Comparison of ENCODE assay signal across 22 cellular contexts in the genomic region with DNA sequence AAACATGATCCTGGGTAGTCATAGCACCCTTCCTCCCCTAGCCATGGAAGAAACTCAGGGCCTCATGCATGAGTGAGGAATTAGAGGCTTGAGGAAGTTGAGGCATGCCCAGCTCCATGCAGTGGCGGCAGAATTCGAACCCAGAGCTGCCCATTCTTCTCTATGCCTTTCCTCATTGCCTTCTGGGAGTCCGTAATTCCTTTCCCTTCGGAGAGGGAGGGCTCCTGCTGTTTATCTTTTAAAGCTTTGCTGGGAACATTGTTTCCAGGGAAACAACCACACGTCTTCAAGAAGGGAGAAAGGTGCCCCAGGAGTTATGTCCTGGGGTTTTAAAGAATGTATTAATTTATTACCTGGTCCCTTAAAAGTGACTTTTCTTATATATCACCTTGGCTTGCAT. TPM values are rescaled to one million over a fixed set of nuclear protein-coding genes. Genes with fewer than 3 reads are reported as not detected.
DNase-seq lines count a peak whose midpoint lies in the region; TF ChIP-seq lines count a peak whose summit lies in the region.
"Had no signal": no experiment of that assay in that cellular context is flagged by ENCODE, and none has a peak within 500 bp of the region (broad histone marks: within the 10 kb centered on the region; RNA-seq: fewer than 3 reads in every experiment).

No MANE protein-coding gene starts in this region.

- H3K9ac ChIP-seq in BLaER1 treated with 17β-estradiol and CSF1 and Interleukin-3, amounts not matched to agents 10 nM and 100 nM: peak overlapping the region in 4 of 11 experiments; percentile 35 to 73 (median 68); a peak in 4 of 22 replicates
- H3K9ac ChIP-seq in mucosa of rectum (ENCODE audit: low read depth in 1 of 2, low read length in 2 of 2) (no peak overlapping the region), stomach smooth muscle (ENCODE audit: low read length in 2 of 2) (peak overlapping the region; percentile 55 to 61)
- H3K9ac ChIP-seq: BLaER1 had no signal

- intact Hi-C loops in lower leg skin (cut with DNase I; ENCODE audit: low total_unique reads): no loop called here

- H3K4me2 ChIP-seq in BLaER1 treated with 17β-estradiol and CSF1 and Interleukin-3, amounts not matched to agents 10 nM and 100 nM: peak overlapping the region in 9 of 11 experiments; percentile 51 to 99 (median 82); a peak in 14 of 22 replicates
- H3K4me2 ChIP-seq: BLaER1 had no signal

- H4K20me1 ChIP-seq in BLaER1 treated with 17β-estradiol and CSF1 and Interleukin-3, amounts not matched to agents 10 nM and 100 nM: peaks cover 0 to 27% (median 0%) of the 10 kb centered on the region in 11 experiments; a peak in 6 of 22 replicates
- H4K20me1 ChIP-seq: BLaER1 had no signal

- 82 to 89% methylated on average over 5 of the region's 5 CpGs for WGBS in lower leg skin, 2 donors

- TF ChIP-seq CTCF in coronary artery (IDR thresholded peaks at IDR 0.05): no peak
- no peak for TF ChIP-seq CTCF in lower leg skin (IDR thresholded peaks at IDR 0.05)

- no peak overlapping the region for H3K4me3 ChIP-seq in BLaER1 treated with 17β-estradiol and CSF1 and Interleukin-3, amounts not matched to agents 10 nM and 100 nM
- no peak overlapping the region for H3K4me3 ChIP-seq in coronary artery
- H3K4me3 ChIP-seq in mucosa of rectum (ENCODE audit: low read length in 2 of 2): no peak overlapping the region
- H3K4me3 ChIP-seq in stomach smooth muscle (ENCODE audit: low read length in 2 of 2): peak overlapping the region; percentile 15 to 18
- H3K4me3 ChIP-seq in lower leg skin (ENCODE audit: low read depth, poor library complexity, severe bottlenecking): no peak overlapping the region
- H3K4me3 ChIP-seq: adrenal gland, BLaER1, dorsolateral prefrontal cortex, HAP-1, pancreas had no signal

- DNase-seq in coronary artery (ENCODE audit: low spot score) (no peak), NOMO-1 treated with DMSO at 0.1 percent for 48 hours (lab: John Stamatoyannopoulos, UW; ENCODE audit: unreplicated experiment) (no peak), lower leg skin (ENCODE audit: low spot score in 2 of 2) (no peak), DMS153 (lab: John Stamatoyannopoulos, UW) (no peak)
- no peak for DNase-seq in activated T-cell treated with anti-CD3 and anti-CD28 coated beads, Interleukin-2, amount 50 U/mL, for 1 hour
- DNase-seq: activated CD4-positive, alpha-beta memory T cell treated with anti-CD3 and anti-CD28 coated beads for 36 hours; activated CD4-positive, CD25-positive, alpha-beta regulatory T cell; activated gamma-delta T cell; adrenal gland; Calu3; dorsolateral prefrontal cortex; naive B cell; NCI-H1105; NCI-H2081 treated with DMSO at 0.1 percent for 48 hours; pancreas; stimulated activated CD4-positive, alpha-beta T cell treated with anti-CD3 and anti-CD28 coated beads, Interleukin-1b, Interleukin-23, amount 100 ng/mL, for 48 hours; stimulated activated naive B cell treated with anti-CD40 and anti-IgM and Interleukin-4, amounts not matched to agents 10 μg/mL and 1 μg/mL and 100 μg/mL, for 72 hours had no signal

- H3K27me3 ChIP-seq in BLaER1 treated with 17β-estradiol and CSF1 and Interleukin-3, amounts not matched to agents 10 nM and 100 nM: no peaks in the 10 kb centered on the region
- H3K27me3 ChIP-seq in mucosa of rectum (ENCODE audit: control insufficient read depth in 2 of 2, insufficient read depth in 2 of 2, low read length in 2 of 2): peaks cover 0 to 7% of the 10 kb centered on the region in 2 donors
- H3K27me3 ChIP-seq in stomach smooth muscle (ENCODE audit: control insufficient read depth in 1 of 2, insufficient read depth in 2 of 2, low read length in 2 of 2): no peaks in the 10 kb centered on the region
- H3K27me3 ChIP-seq: BLaER1, dorsolateral prefrontal cortex, pancreas had no signal

- peaks cover 0 to 2% (median 0%) of the 10 kb centered on the region in 11 experiments; a peak in 1 of 22 replicates for H3K9me3 ChIP-seq in BLaER1 treated with 17β-estradiol and CSF1 and Interleukin-3, amounts not matched to agents 10 nM and 100 nM (replicated peaks in 1 of 11)
- H3K9me3 ChIP-seq in mucosa of rectum (ENCODE audit: control insufficient read depth in 2 of 2, low read length in 2 of 2) (no peaks in the 10 kb centered on the region), stomach smooth muscle (ENCODE audit: control insufficient read depth in 2 of 2, low read length in 2 of 2) (peaks cover 0 to 3% of the 10 kb centered on the region in 2 donors)
- H3K9me3 ChIP-seq: adrenal gland, BLaER1, HAP-1, pancreas had no signal

- peak overlapping the region in 7 of 11 experiments; percentile 62 to 83 (median 75); a peak in 9 of 22 replicates for H3K27ac ChIP-seq in BLaER1 treated with 17β-estradiol and CSF1 and Interleukin-3, amounts not matched to agents 10 nM and 100 nM
- peak overlapping the region; percentile 10 to 78 for H3K27ac ChIP-seq in coronary artery
- peak overlapping the region; percentile 45 to 48 for H3K27ac ChIP-seq in mucosa of rectum (ENCODE audit: low read depth in 2 of 2, low read length in 2 of 2)
- H3K27ac ChIP-seq in stomach smooth muscle (ENCODE audit: low read length): peak overlapping the region; percentile 98
- H3K27ac ChIP-seq: BLaER1, pancreas had no signal

- peaks cover 0 to 53% (median 0%) of the 10 kb centered on the region in 11 experiments; a peak in 11 of 22 replicates for H3K36me3 ChIP-seq in BLaER1 treated with 17β-estradiol and CSF1 and Interleukin-3, amounts not matched to agents 10 nM and 100 nM
- H3K36me3 ChIP-seq in mucosa of rectum (ENCODE audit: control insufficient read depth in 2 of 2, insufficient read depth in 2 of 2, low read length in 2 of 2): no peaks in the 10 kb centered on the region
- H3K36me3 ChIP-seq in stomach smooth muscle (ENCODE audit: control insufficient read depth in 2 of 2, insufficient read depth in 2 of 2, low read length in 2 of 2): peaks cover 2 to 26% of the 10 kb centered on the region in 2 donors
- H3K36me3 ChIP-seq: adrenal gland, BLaER1, HAP-1, pancreas had no signal

- no peak for TF ChIP-seq POLR2A in lower leg skin (IDR thresholded peaks at IDR 0.05)

- peaks cover 21 to 61% (median 45%) of the 10 kb centered on the region in 10 experiments for H3K4me1 ChIP-seq in BLaER1 treated with 17β-estradiol and CSF1 and Interleukin-3, amounts not matched to agents 10 nM and 100 nM
- peaks cover 5 to 10% of the 10 kb centered on the region in 2 donors for H3K4me1 ChIP-seq in mucosa of rectum (ENCODE audit: control insufficient read depth in 2 of 2, insufficient read depth in 2 of 2, low read length in 2 of 2)
- peaks cover 77% of the 10 kb centered on the region for H3K4me1 ChIP-seq in stomach smooth muscle (ENCODE audit: control insufficient read depth, insufficient read depth, low read length)
- H3K4me1 ChIP-seq: HAP-1, pancreas had no signal

RNA-seq across cellular contexts. Expression of gene CRISPLD2, which starts 8.5 kb away (rescaled TPM):
- total RNA-seq in lower leg skin: 100 to 1,000 TPM in 1 of 4 donors, 10 to 100 TPM in 3; 48.0 to 105 (median 69.5) TPM

Comparison
In these comparisons a context has a peak if more than half of its experiments do, and no peak if none do; other contexts are left out.
1. H3K27ac ChIP-seq: peak in every context shown above with its lines; median percentile 98 in stomach smooth muscle; 75 in BLaER1 treated with 17β-estradiol and CSF1 and Interleukin-3, amounts not matched to agents 10 nM and 100 nM; 46 in mucosa of rectum; 44 in coronary artery.
2. H3K4me3 ChIP-seq: peak in stomach smooth muscle (2 of 2); none in BLaER1 treated with 17β-estradiol and CSF1 and Interleukin-3, amounts not matched to agents 10 nM and 100 nM (0 of 10), coronary artery (single experiment), mucosa of rectum (0 of 2) and lower leg skin (single experiment).
3. H3K9ac ChIP-seq: peak in stomach smooth muscle (2 of 2); none in mucosa of rectum (0 of 2).